In genomic region chr20:21554985-21555384, GRCh38 we compare ENCODE assay signal across 14 cellular contexts.
"Had no signal": no experiment of that assay in that cellular context is flagged by ENCODE, and none has a peak within 500 bp of the region (broad histone marks: within the 10 kb centered on the region; RNA-seq: fewer than 3 reads in every experiment).

No MANE protein-coding gene starts in this region.

- ATAC-seq: activated CD4-positive, alpha-beta T cell treated with anti-CD3 and anti-CD28 coated beads for 36 hours; activated T-helper 17 cell treated with anti-CD3 and anti-CD28 coated beads, Interleukin-2, amount 50 U/mL, for 72 hours; gastrocnemius medialis had no signal

- DNase-seq: activated CD4-positive, alpha-beta memory T cell treated with anti-CD3 and anti-CD28 coated beads, Interleukin-2, amount 10 ng/mL, durations not matched to agents 7 days and 5 days; activated CD4-positive, alpha-beta T cell treated with anti-CD3 and anti-CD28 coated beads for 36 hours; activated naive CD4-positive, alpha-beta T cell treated with anti-CD3 and anti-CD28 coated beads, Interleukin-2, amount 10 ng/mL, durations not matched to agents 7 days and 5 days; colonic mucosa; effector CD8-positive, alpha-beta T cell; gastrocnemius medialis; kidney glomerular epithelial cell; naive B cell; stimulated activated CD4-positive, alpha-beta T cell treated with anti-CD3 and anti-CD28 coated beads, Interleukin-4, amount 100 ng/mL, for 4 hours; stomach; T1000; thyroid gland; uterus had no signal
